10 cellular contexts compared by ENCODE assay signal in genomic region chr2:207161247-207161646, GRCh38. TPM values are rescaled to one million over a fixed set of nuclear protein-coding genes. Genes with fewer than 3 reads are reported as not detected.
DNase-seq lines count a peak whose midpoint lies in the region; ATAC-seq, FAIRE-seq and TF ChIP-seq lines count a peak whose summit lies in the region.
"Had no signal": no experiment of that assay in that cellular context is flagged by ENCODE, and none has a peak within 500 bp of the region (broad histone marks: within the 10 kb centered on the region; RNA-seq: fewer than 3 reads in every experiment).

No MANE protein-coding gene starts in this region.

- H4K20me1 ChIP-seq in endothelial cell of umbilical vein (replicated peaks; ENCODE audit: control insufficient read depth, extremely low read depth, insufficient read depth, low read length), result no peaks in the 10 kb centered on the region

- peak; percentile 29 for DNase-seq in Daoy (ENCODE audit: low read depth)
- peak; percentile 78 for DNase-seq in NCI-H69 (lab: John Stamatoyannopoulos, UW)
- no peak for DNase-seq in endothelial cell of umbilical vein (ENCODE audit: low read depth, low spot score)
- no peak for DNase-seq in erythroblast (lab: John Stamatoyannopoulos, UW)
- no peak for DNase-seq in T-helper 17 cell
- no peak for DNase-seq in activated gamma-delta T cell treated with Interleukin-2 at 50 U/mL for 16 hours
- DNase-seq: MV-4-11 had no signal

- TF ChIP-seq POLR2A in endothelial cell of umbilical vein (IDR thresholded peaks at IDR 0.05; ENCODE audit: low read depth, low read length), result no peak
- no peak for TF ChIP-seq POLR2A in erythroblast (IDR thresholded peaks at IDR 0.05; ENCODE audit: low read length)

- H3K9me3 ChIP-seq in endothelial cell of umbilical vein (replicated peaks; ENCODE audit: control insufficient read depth, insufficient read depth, low read length), result no peaks in the 10 kb centered on the region
- H3K9me3 ChIP-seq in parathyroid adenoma (ENCODE audit: control insufficient read depth, low read length), result no peaks in the 10 kb centered on the region
- no peaks in the 10 kb centered on the region for H3K9me3 ChIP-seq in T-helper 17 cell (ENCODE audit: control insufficient read depth, low read length, poor library complexity, severe bottlenecking)

- intact Hi-C loops in endothelial cell of umbilical vein (cut with micrococcal nuclease), result loop anchor here (1.0 to 5.0 kb wide), 2 partner anchors 9 to 466 kb away; partner anchors contain the start of gene METTL21A

- H3K4me3 ChIP-seq in endothelial cell of umbilical vein (replicated peaks in 1 of 3; ENCODE audit: insufficient read depth in 1 of 3, low read depth in 1 of 3, low read length in 3 of 3), result peak overlapping the region in 1 of 3 experiments; percentile 98
- no peak overlapping the region for H3K4me3 ChIP-seq in parathyroid adenoma (ENCODE audit: low read depth, low read length)

- H3K9ac ChIP-seq in endothelial cell of umbilical vein (replicated peaks; ENCODE audit: extremely low read depth, insufficient read depth, low read length) (peak overlapping the region; percentile 14), parathyroid adenoma (no peak overlapping the region)

- no peaks in the 10 kb centered on the region for H3K36me3 ChIP-seq in endothelial cell of umbilical vein (ENCODE audit: control insufficient read depth in 2 of 2, extremely low read depth in 1 of 2, insufficient read depth in 2 of 2, low read length in 2 of 2)
- H3K36me3 ChIP-seq in parathyroid adenoma (ENCODE audit: control insufficient read depth, insufficient read depth, low read length), result no peaks in the 10 kb centered on the region

- TF ChIP-seq CTCF in endothelial cell of umbilical vein (IDR thresholded peaks at IDR 0.05; ENCODE audit: extremely low read depth in 1 of 2, insufficient read depth in 1 of 2, low read depth in 1 of 2, low read length in 2 of 2) (no peak), parathyroid adenoma (IDR thresholded peaks at IDR 0.05) (no peak)

- no peak overlapping the region for H3K27ac Mint-ChIP-seq in T-helper 17 cell

- peaks cover 4% of the 10 kb centered on the region for H3K36me3 Mint-ChIP-seq in T-helper 17 cell (ENCODE audit: low read depth)

- BruUV-seq in endothelial cell of umbilical vein (replicated peaks; lab: Mats Ljungman, UMichigan), result no TSS peak

- CTCF ChIA-PET in endothelial cell of umbilical vein (lab: Charles Lee), result interaction anchor here (4.2 kb wide), 1 partner anchor 18 kb away, joined by 23 read pairs; no protein-coding TSS in a partner anchor

- H3K4me1 ChIP-seq in endothelial cell of umbilical vein (ENCODE audit: control insufficient read depth, extremely low read depth, insufficient read depth, low read length) (peaks cover 68% of the 10 kb centered on the region), parathyroid adenoma (peaks cover 6% of the 10 kb centered on the region)

- H3K27ac ChIP-seq in endothelial cell of umbilical vein (ENCODE audit: insufficient read depth, low read depth, low read length), result peak overlapping the region; percentile 96
- H3K27ac ChIP-seq in parathyroid adenoma, result peak overlapping the region; percentile 99

- H3K79me2 ChIP-seq in endothelial cell of umbilical vein (ENCODE audit: control insufficient read depth, insufficient read depth, low read length) (peaks cover 90% of the 10 kb centered on the region), parathyroid adenoma (peaks cover 26% of the 10 kb centered on the region)

- H3K4me3 Mint-ChIP-seq in T-helper 17 cell, result no peak overlapping the region

- POLR2A ChIA-PET in endothelial cell of umbilical vein (lab: Charles Lee), result no interaction called here

- H3K4me2 ChIP-seq in endothelial cell of umbilical vein (ENCODE audit: insufficient read depth, low read length) (peak overlapping the region; percentile 97), parathyroid adenoma (ENCODE audit: low read length) (no peak overlapping the region)

- ATAC-seq in GM18907 (IDR thresholded peaks at IDR 0.05; ENCODE audit: unreplicated experiment), result no peak
- no peak for ATAC-seq in T-helper 17 cell

- no peak for FAIRE-seq in endothelial cell of umbilical vein (lab: Jason Lieb, UNC)
- FAIRE-seq: endometrium had no signal

- H3K9me1 ChIP-seq in endothelial cell of umbilical vein (replicated peaks; ENCODE audit: control insufficient read depth, extremely low read depth, insufficient read depth, low read length), result no peaks in the 10 kb centered on the region

- H2AFZ ChIP-seq in endothelial cell of umbilical vein (ENCODE audit: low read depth, low read length) (no peak overlapping the region), parathyroid adenoma (no peak overlapping the region)

- peaks cover 5% of the 10 kb centered on the region for H3K27me3 Mint-ChIP-seq in T-helper 17 cell

- H3K4me1 Mint-ChIP-seq in T-helper 17 cell, result peaks cover 57% of the 10 kb centered on the region

- dilution Hi-C loops in endothelial cell of umbilical vein (cut with MboI; ENCODE audit: extremely low pct_ligation_motif_present, low sequenced_read_pairs), result no loop called here

- H3K27me3 ChIP-seq in endothelial cell of umbilical vein (ENCODE audit: control insufficient read depth in 2 of 2, insufficient read depth in 2 of 2, low read length in 2 of 2) (no peaks in the 10 kb centered on the region), parathyroid adenoma (ENCODE audit: control insufficient read depth, insufficient read depth, low read length) (no peaks in the 10 kb centered on the region)

TF ChIP-seq in endothelial cell of umbilical vein, 7 proteins besides CTCF, POLR2A, EP300 and RAD21:
- TF ChIP-seq MYC (IDR thresholded peaks at IDR 0.05; ENCODE audit: low read depth, low read length) (no peak), GATA2 (IDR thresholded peaks at IDR 0.05; ENCODE audit: insufficient read depth, insufficient read length, low read depth, low read length) (no peak), JUN (IDR thresholded peaks at IDR 0.05; ENCODE audit: borderline replicate concordance, insufficient read depth, insufficient read length, low read depth) (no peak), FOS (IDR thresholded peaks at IDR 0.05; ENCODE audit: borderline replicate concordance, insufficient read depth, low read length) (no peak), MAX (IDR thresholded peaks at IDR 0.05; ENCODE audit: insufficient read depth, insufficient read length) (no peak), POLR2AphosphoS5 (IDR thresholded peaks at IDR 0.05; ENCODE audit: insufficient read depth, low read depth, low read length) (no peak), EZH2 (IDR thresholded peaks at IDR 0.05; ENCODE audit: borderline replicate concordance, low read depth, low read length, severe bottlenecking) (no peak)

RNA-seq across cellular contexts. Expression of gene KLF7, which starts 4.5 kb away (rescaled TPM):
- 10.7 TPM in 2 replicates for total RNA-seq in Daoy (2014; rRNA removed; shearing (Covaris generic))
- 42.9 and 53.7 TPM in 2 replicates for total RNA-seq in endothelial cell of umbilical vein
- polyA plus RNA-seq in endothelial cell of umbilical vein, result 29.0 and 32.8 TPM in 2 replicates
- polyA plus RNA-seq in endothelial cell of umbilical vein (2011; cell fraction: cytosol; rRNA removed), result 20.1 and 30.8 TPM in 2 replicates
- polyA plus RNA-seq in endothelial cell of umbilical vein (2011; cell fraction: nucleus; rRNA removed), result 73.6 and 75.1 TPM in 2 replicates
- polyA plus RNA-seq in endothelial cell of umbilical vein (2012), result 19.7 and 20.4 TPM in 2 replicates
- polyA minus RNA-seq in endothelial cell of umbilical vein, result 81.9 and 86.4 TPM in 2 replicates
- polyA minus RNA-seq in endothelial cell of umbilical vein (2011; cell fraction: cytosol; rRNA and poly(A)+ RNA removed), result 1.2 TPM
- 99.2 and 119 TPM in 2 replicates for polyA minus RNA-seq in endothelial cell of umbilical vein (2011; cell fraction: nucleus; rRNA and poly(A)+ RNA removed)
- total RNA-seq in T-helper 17 cell, result 10 to 100 TPM; 38.1 to 53.3 TPM

Comparison
In these comparisons a context has a peak if more than half of its experiments do, and no peak if none do; other contexts are left out.
1. DNase-seq: peak in Daoy (single experiment) and NCI-H69 (single experiment); none in endothelial cell of umbilical vein (single experiment), erythroblast (0 of 2), T-helper 17 cell (0 of 3) and activated gamma-delta T cell treated with Interleukin-2 at 50 U/mL for 16 hours (single experiment).